23 cellular contexts compared by ENCODE assay signal in the genomic region with DNA sequence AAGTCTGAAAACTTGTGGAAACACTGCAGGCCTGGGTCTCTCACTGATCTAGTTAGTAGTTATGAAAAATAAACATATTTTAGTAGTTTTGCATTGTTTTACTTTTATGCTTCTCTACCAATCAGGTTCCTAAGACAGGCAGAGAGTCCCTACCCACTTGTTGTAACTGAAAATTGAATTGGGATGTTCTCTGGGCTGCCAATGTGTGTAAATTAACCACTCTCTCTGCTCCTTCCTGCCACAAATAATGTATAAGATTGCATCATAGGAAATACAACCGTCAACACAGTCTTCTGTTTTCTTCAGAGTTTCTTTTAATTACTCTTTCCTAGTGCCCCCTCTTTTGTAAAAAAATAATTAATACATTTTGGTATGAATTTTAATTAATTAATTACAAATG.
"Had no signal": no experiment of that assay in that cellular context is flagged by ENCODE, and none has a peak within 500 bp of the region (broad histone marks: within the 10 kb centered on the region; RNA-seq: fewer than 3 reads in every experiment).

No MANE protein-coding gene starts in this region.

- H3K27me3 ChIP-seq: ascending aorta, ovary, stomach had no signal

- H3K27ac ChIP-seq: ascending aorta, coronary artery, lower lobe of right lung, ovary, stomach, WERI-Rb-1 had no signal

- H3K36me3 ChIP-seq: ascending aorta, lower lobe of right lung, ovary, stomach, WERI-Rb-1 had no signal

- H3K4me2 ChIP-seq: smooth muscle cell had no signal

- ATAC-seq: left colon; naive thymus-derived CD8-positive, alpha-beta T cell; sciatic nerve; stimulated activated effector memory CD8-positive, alpha-beta T cell treated with anti-CD3 and anti-CD28 coated beads, Interleukin-12 subunit alpha, Interleukin-12 subunit beta, amount 100 ng/mL, for 72 hours had no signal

- H3K9me3 ChIP-seq: ascending aorta, lower lobe of right lung, ovary, stomach had no signal

- DNase-seq: activated CD4-positive, alpha-beta T cell treated with anti-CD3 and anti-CD28 coated beads for 1 hour; activated CD8-positive, alpha-beta memory T cell treated with anti-CD3 and anti-CD28 coated beads for 24 hours; activated CD8-positive, alpha-beta memory T cell treated with anti-CD3 and anti-CD28 coated beads, Interleukin-2, amount 50 U/mL, for 48 hours; activated effector memory CD4-positive, alpha-beta T cell treated with anti-CD3 and anti-CD28 coated beads, Interleukin-2, amount 50 U/mL, for 16 hours; activated T-cell treated with anti-CD3 and anti-CD28 coated beads, Interleukin-2, amount 50 U/mL, for 48 hours; erythroblast; foreskin melanocyte; glutamatergic neuron; hypothalamus; islet precursor cell; left colon; lower lobe of right lung; naive thymus-derived CD8-positive, alpha-beta T cell; ovary; stimulated activated CD4-positive, alpha-beta T cell treated with anti-CD3 and anti-CD28 coated beads, Interleukin-4, amount 100 ng/mL, for 1 hour; stomach; WERI-Rb-1 had no signal

- H3K4me1 ChIP-seq: ascending aorta, lower lobe of right lung, stomach had no signal

- FAIRE-seq: endometrium had no signal

- H3K4me3 ChIP-seq: ascending aorta, coronary artery, lower lobe of right lung, ovary, smooth muscle cell, stomach had no signal
